ENCODE assay signal across 12 cellular contexts in the genomic region with DNA sequence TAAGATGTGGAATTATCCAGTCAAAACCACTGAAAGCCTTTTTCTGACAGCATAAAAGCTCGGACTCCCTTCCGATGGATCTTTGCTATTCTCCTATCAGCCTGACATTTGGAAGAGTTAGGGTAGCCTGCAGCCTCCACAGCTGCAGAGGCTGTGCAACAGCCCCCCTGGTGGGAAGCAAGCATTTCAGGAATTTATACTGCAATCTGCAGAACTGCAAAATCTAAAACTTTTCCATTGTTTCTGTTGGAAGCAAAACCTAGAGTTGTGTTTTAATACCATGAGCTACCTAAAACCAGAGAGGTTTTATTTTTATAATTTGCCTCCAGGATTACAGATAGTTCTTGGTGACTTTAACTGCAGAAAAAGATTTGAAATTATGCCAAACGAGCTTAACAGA.
DNase-seq lines count a peak whose midpoint lies in the region; ATAC-seq lines count a peak whose summit lies in the region.
"Had no signal": no experiment of that assay in that cellular context is flagged by ENCODE, and none has a peak within 500 bp of the region (broad histone marks: within the 10 kb centered on the region; RNA-seq: fewer than 3 reads in every experiment).

No MANE protein-coding gene starts in this region.

- H3K36me3 ChIP-seq in ACC112 (ENCODE audit: insufficient read depth, low read length) = no peaks in the 10 kb centered on the region
- H3K36me3 ChIP-seq in HUES6 (ENCODE audit: control insufficient read depth, insufficient read depth, low read length) = no peaks in the 10 kb centered on the region

- H3K27me3 ChIP-seq in ACC112 (ENCODE audit: insufficient read depth, low read length) (no peaks in the 10 kb centered on the region), HUES6 (ENCODE audit: control insufficient read depth, insufficient read depth, low read length) (no peaks in the 10 kb centered on the region)

- no peaks in the 10 kb centered on the region for H3K9me3 ChIP-seq in HUES6 (ENCODE audit: control insufficient read depth, insufficient read depth, low read depth, low read length)

- DNase-seq in effector memory CD8-positive, alpha-beta T cell = no peak
- DNase-seq in naive B cell = no peak
- no peak for DNase-seq in activated CD4-positive, alpha-beta T cell treated with anti-CD3 and anti-CD28 coated beads, Interleukin-2, amount 50 U/mL, for 1 hour
- no peak for DNase-seq in cerebellar nuclear complex (lab: John Stamatoyannopoulos, UW)
- DNase-seq: activated T-cell treated with anti-CD3 and anti-CD28 coated beads, Interleukin-2, amount 50 U/mL, for 1 hour; NCI-H2107 had no signal

- peaks cover 84% of the 10 kb centered on the region for H3K79me2 ChIP-seq in ACC112 (ENCODE audit: control insufficient read depth, insufficient read depth, low read length, unreplicated experiment)

- ATAC-seq in effector memory CD8-positive, alpha-beta T cell (replicated peaks) = no peak
- ATAC-seq in naive B cell (ENCODE audit: low read depth in 2 of 2) (no peak), HG03432 (IDR thresholded peaks at IDR 0.05; ENCODE audit: unreplicated experiment) (no peak), GM21717 (IDR thresholded peaks at IDR 0.05; ENCODE audit: unreplicated experiment) (no peak)

- H3K27ac Mint-ChIP-seq in effector memory CD8-positive, alpha-beta T cell = peak overlapping the region; percentile 44 to 54
- H3K27ac Mint-ChIP-seq in naive B cell = peak overlapping the region in 5 of 6 donors; percentile 20 to 88 (median 73)

- no peaks in the 10 kb centered on the region for H3K27me3 Mint-ChIP-seq in effector memory CD8-positive, alpha-beta T cell
- no peaks in the 10 kb centered on the region for H3K27me3 Mint-ChIP-seq in naive B cell
- H3K27me3 Mint-ChIP-seq: brain had no signal

- H3K9ac ChIP-seq in HUES6 (ENCODE audit: low read length) = no peak overlapping the region

- H3K9me3 Mint-ChIP-seq in effector memory CD8-positive, alpha-beta T cell = no peaks in the 10 kb centered on the region
- peaks cover 0 to 1% (median 0%) of the 10 kb centered on the region in 7 donors for H3K9me3 Mint-ChIP-seq in naive B cell
- H3K9me3 Mint-ChIP-seq: brain had no signal

- H3K4me3 Mint-ChIP-seq in effector memory CD8-positive, alpha-beta T cell = no peak overlapping the region
- peak overlapping the region in 2 of 8 donors; percentile 12 to 25 for H3K4me3 Mint-ChIP-seq in naive B cell

- H3K36me3 Mint-ChIP-seq in effector memory CD8-positive, alpha-beta T cell (ENCODE audit: insufficient read depth) = peaks cover 62% of the 10 kb centered on the region
- H3K36me3 Mint-ChIP-seq in naive B cell = peaks cover 7 to 20% of the 10 kb centered on the region in 2 donors

- 0 out of 2 replicates have a peak overlapping the region, but pooled peaks have one; percentile 8 for H3K4me3 ChIP-seq in ACC112 (ENCODE audit: low read depth, low read length)
- H3K4me3 ChIP-seq in HUES6 (ENCODE audit: low read depth, low read length) = peak overlapping the region; percentile 28; the same call in 1 of the 2 replicates

- no peak overlapping the region for H2AFZ ChIP-seq in ACC112 (ENCODE audit: low read length, unreplicated experiment)

- peaks cover 62 to 73% of the 10 kb centered on the region in 2 donors for H3K4me1 Mint-ChIP-seq in effector memory CD8-positive, alpha-beta T cell (ENCODE audit: low read depth in 2 of 2)
- H3K4me1 Mint-ChIP-seq in naive B cell = peaks cover 54 to 96% (median 80%) of the 10 kb centered on the region in 3 donors

- peaks cover 38% of the 10 kb centered on the region for H3K4me1 ChIP-seq in ACC112 (ENCODE audit: control insufficient read depth, insufficient read depth, low read length, unreplicated experiment)
- peaks cover 47% of the 10 kb centered on the region for H3K4me1 ChIP-seq in HUES6 (ENCODE audit: control insufficient read depth, insufficient read depth, low read length)

- no peak overlapping the region for H3K27ac ChIP-seq in ACC112 (ENCODE audit: low read depth, low read length)
- no peak overlapping the region for H3K27ac ChIP-seq in HUES6 (ENCODE audit: low read depth, low read length)
- H3K27ac ChIP-seq: epithelial cell of prostate had no signal
